14 cellular contexts compared by ENCODE assay signal in the genomic region with DNA sequence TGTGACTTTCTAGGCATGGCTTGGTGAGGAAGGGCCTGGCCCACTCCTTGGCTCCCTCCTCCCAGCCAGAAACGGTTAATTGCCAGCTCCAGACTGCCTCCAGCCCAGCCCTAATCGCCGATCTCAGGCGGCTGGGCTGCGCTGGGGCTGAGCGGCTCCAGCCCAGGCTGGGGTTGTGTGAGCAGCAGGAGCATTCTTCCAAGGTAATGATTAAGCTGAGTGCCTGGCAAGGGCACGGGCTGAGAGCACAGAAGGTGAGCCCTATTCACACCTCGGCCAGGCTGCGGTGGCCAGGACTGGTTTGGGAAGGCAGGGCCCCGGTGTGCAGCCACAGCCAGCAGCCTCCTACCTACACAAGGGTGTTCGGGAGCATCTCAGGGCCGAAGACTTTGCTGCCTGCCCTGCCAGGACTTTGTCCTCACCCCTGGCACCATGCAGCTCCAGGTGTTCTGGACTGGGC. TPM values are rescaled to one million over a fixed set of nuclear protein-coding genes. Genes with fewer than 3 reads are reported as not detected.
DNase-seq lines count a peak whose midpoint lies in the region; ATAC-seq and TF ChIP-seq lines count a peak whose summit lies in the region.
"Had no signal": no experiment of that assay in that cellular context is flagged by ENCODE, and none has a peak within 500 bp of the region (broad histone marks: within the 10 kb centered on the region; RNA-seq: fewer than 3 reads in every experiment).

A gene (plus strand): TSS at position 257 of the 460 bp plus-strand sequence. CDS start 176 bp downstream, at position 433.

- H2BK15ac ChIP-seq in IMR-90 (ENCODE audit: low read depth, low read length): no peak within 1 kb of the TSS
- peak within 1 kb of the TSS; percentile 12 for H2BK15ac ChIP-seq in mesenchymal stem cell (ENCODE audit: low read depth, poor library complexity, severe bottlenecking)

- peak within 1 kb of the TSS; percentile 65 to 77 for H2BK12ac ChIP-seq in mesenchymal stem cell (ENCODE audit: low read length in 2 of 2)

- in situ Hi-C loops in IMR-90 (cut with MboI; ENCODE audit: low sequenced_read_pairs): no loop called here

- peaks cover 47% of the 10 kb centered on the region for H3K4me1 Mint-ChIP-seq in dendritic cell treated with granulocyte-macrophage colony-stimulating factor and Interleukin-4, amounts not matched to agents 40 ng/mL and 50 ng/mL, for 4 days (ENCODE audit: low read depth)

- no peak within 1 kb of the TSS for H3K18ac ChIP-seq in IMR-90 (ENCODE audit: low read depth, low read length)
- H3K18ac ChIP-seq in mesenchymal stem cell (ENCODE audit: low read depth in 1 of 2, low read length in 2 of 2): peak within 1 kb of the TSS; percentile 58 to 70

- H2AFZ ChIP-seq in IMR-90 (replicated peaks; ENCODE audit: low read length, poor library complexity) (peak within 1 kb of the TSS; percentile 58), mesenchymal stem cell (ENCODE audit: low read depth, low read length) (no peak within 1 kb of the TSS)

- no peak within 1 kb of the TSS for H3K4me2 ChIP-seq in IMR-90 (ENCODE audit: low read depth, low read length)
- peak within 1 kb of the TSS; percentile 33 for H3K4me2 ChIP-seq in mesenchymal stem cell (ENCODE audit: low read length, poor library complexity, severe bottlenecking)
- H3K4me2 ChIP-seq: KMS-11 had no signal

- H3K4ac ChIP-seq in IMR-90 (ENCODE audit: low read depth, low read length) (no peak within 1 kb of the TSS), mesenchymal stem cell (ENCODE audit: low read depth in 1 of 2, low read length in 2 of 2) (peak within 1 kb of the TSS; percentile 5 to 34)

- H2AK5ac ChIP-seq in IMR-90 (ENCODE audit: low read depth, low read length): no peak within 1 kb of the TSS
- H2AK5ac ChIP-seq in mesenchymal stem cell (ENCODE audit: low read length, severe bottlenecking): peak within 1 kb of the TSS; percentile 76

- no peak within 1 kb of the TSS for H4K5ac ChIP-seq in IMR-90 (ENCODE audit: low read depth, low read length)

- WGBS in IMR-90 (ENCODE audit: extremely low coverage in 2 of 2, insufficient read length in 1 of 2), 2 experiments: 53% methylated on average over 6 of the region's 12 CpGs; no CpG with 5 or more reads in 1 of the 2 experiments
- 32% methylated on average over 11 of the region's 12 CpGs for WGBS in mesenchymal stem cell

- H4K20me1 ChIP-seq in IMR-90 (ENCODE audit: insufficient read depth, low read length): no peaks in the 10 kb centered on the region

- H3K9me1 ChIP-seq in IMR-90 (ENCODE audit: insufficient read depth, low read length): no peaks in the 10 kb centered on the region

- H3K27ac Mint-ChIP-seq in dendritic cell treated with granulocyte-macrophage colony-stimulating factor and Interleukin-4, amounts not matched to agents 40 ng/mL and 50 ng/mL, for 4 days: peak within 1 kb of the TSS; percentile 4

- peaks cover 1% of the 10 kb centered on the region for H3K27me3 Mint-ChIP-seq in dendritic cell treated with granulocyte-macrophage colony-stimulating factor and Interleukin-4, amounts not matched to agents 40 ng/mL and 50 ng/mL, for 4 days

- no peak within 1 kb of the TSS for H3K4me3 Mint-ChIP-seq in dendritic cell treated with granulocyte-macrophage colony-stimulating factor and Interleukin-4, amounts not matched to agents 40 ng/mL and 50 ng/mL, for 4 days

- ATAC-seq in IMR-90 (ENCODE audit: low read depth) (no peak), HG02678 (IDR thresholded peaks at IDR 0.05; ENCODE audit: unreplicated experiment) (no peak), HG03442 (IDR thresholded peaks at IDR 0.05; ENCODE audit: unreplicated experiment) (no peak), GM21737 (IDR thresholded peaks at IDR 0.05; ENCODE audit: unreplicated experiment) (no peak)

- H4K8ac ChIP-seq in IMR-90 (ENCODE audit: low read depth in 2 of 2, low read length in 2 of 2): no peak within 1 kb of the TSS
- H4K8ac ChIP-seq in mesenchymal stem cell (ENCODE audit: low read length): peak within 1 kb of the TSS; percentile 78

- H3K36me3 ChIP-seq in IMR-90 (ENCODE audit: control insufficient read depth, insufficient read depth, low read length): no peaks in the 10 kb centered on the region
- H3K36me3 ChIP-seq in mesenchymal stem cell (ENCODE audit: control insufficient read depth in 1 of 2, insufficient read depth in 2 of 2, low read depth in 1 of 2, low read length in 2 of 2): no peaks in the 10 kb centered on the region

- no peak for TF ChIP-seq RAD21 in IMR-90 (IDR thresholded peaks at IDR 0.05; ENCODE audit: low read length)

- dilution Hi-C loops in IMR-90 (cut with HindIII; ENCODE audit: low sequenced_read_pairs, unreplicated experiment): no loop called here

- no peak within 1 kb of the TSS for H3K9ac ChIP-seq in IMR-90 (ENCODE audit: low read depth, low read length)
- no peak within 1 kb of the TSS for H3K9ac ChIP-seq in mesenchymal stem cell (ENCODE audit: low read length)
- H3K9ac ChIP-seq: KMS-11 had no signal

- TF ChIP-seq POLR2A in IMR-90 (IDR thresholded peaks at IDR 0.05; ENCODE audit: low read depth, low read length): no peak

- no TSS peak for BruUV-seq in IMR-90 (replicated peaks; lab: Mats Ljungman, UMichigan)

- no peaks in the 10 kb centered on the region for H3K36me3 Mint-ChIP-seq in dendritic cell treated with granulocyte-macrophage colony-stimulating factor and Interleukin-4, amounts not matched to agents 40 ng/mL and 50 ng/mL, for 4 days (ENCODE audit: low read depth)

- POLR2A ChIA-PET in IMR-90 (lab: Charles Lee; ENCODE audit: unreplicated experiment): no interaction called here

- H2BK120ac ChIP-seq in IMR-90 (ENCODE audit: low read depth, low read length) (no peak within 1 kb of the TSS), mesenchymal stem cell (ENCODE audit: low read depth, low read length) (no peak within 1 kb of the TSS)

- CTCF ChIA-PET in IMR-90 (lab: Yijun Ruan, JAX): interaction anchor here (0.6 to 1.0 kb wide), 2 partner anchors 22 to 43 kb away, joined by 3 to 9 read pairs; no protein-coding TSS in a partner anchor

- H3K9me3 ChIP-seq in IMR-90 (ENCODE audit: control insufficient read depth, insufficient read depth, low read length) (no peaks in the 10 kb centered on the region), mesenchymal stem cell (ENCODE audit: control insufficient read depth, low read length) (no peaks in the 10 kb centered on the region)

- H3K23ac ChIP-seq in IMR-90 (ENCODE audit: low read depth, low read length) (no peak within 1 kb of the TSS), mesenchymal stem cell (ENCODE audit: low read length in 2 of 2) (no peak within 1 kb of the TSS)

- DNase-seq in AG20443 (ENCODE audit: low spot score) (peak; percentile 62), IMR-90 (no peak), mesenchymal stem cell (no peak)
- DNase-seq in activated effector memory CD4-positive, alpha-beta T cell treated with anti-CD3 and anti-CD28 coated beads, Interleukin-2, amount 50 U/mL, for 16 hours: no peak
- DNase-seq: activated naive CD4-positive, alpha-beta T cell; effector memory CD4-positive, alpha-beta T cell; posterior cingulate gyrus had no signal

- H3K9me3 Mint-ChIP-seq in dendritic cell treated with granulocyte-macrophage colony-stimulating factor and Interleukin-4, amounts not matched to agents 40 ng/mL and 50 ng/mL, for 4 days: no peaks in the 10 kb centered on the region

- H3K4me1 ChIP-seq in IMR-90 (ENCODE audit: control insufficient read depth, insufficient read depth, low read length) (no peaks in the 10 kb centered on the region), mesenchymal stem cell (ENCODE audit: control insufficient read depth, insufficient read depth, low read depth, low read length) (peaks cover 30% of the 10 kb centered on the region)

- H4K91ac ChIP-seq in IMR-90 (ENCODE audit: insufficient read depth, low read depth, low read length) (no peak within 1 kb of the TSS), mesenchymal stem cell (ENCODE audit: low read length) (peak within 1 kb of the TSS; percentile 35)

- TF ChIP-seq CTCF in IMR-90 (conservative IDR thresholded peaks at IDR 0.05; ENCODE audit: low read depth, low read length): no peak

- H2AK9ac ChIP-seq in IMR-90 (replicated peaks; ENCODE audit: low read depth, low read length, poor library complexity): no peak within 1 kb of the TSS

- H2BK5ac ChIP-seq in IMR-90 (ENCODE audit: low read depth, low read length, poor library complexity, severe bottlenecking) (no peak within 1 kb of the TSS), mesenchymal stem cell (ENCODE audit: low read depth, low read length, poor library complexity, severe bottlenecking) (no peak within 1 kb of the TSS)

- no peak within 1 kb of the TSS for H2BK20ac ChIP-seq in IMR-90 (ENCODE audit: low read depth, low read length)

- intact Hi-C loops in IMR-90 (cut with micrococcal nuclease): no loop called here
- intact Hi-C loops in dendritic cell treated with granulocyte-macrophage colony-stimulating factor and Interleukin-4, amounts not matched to agents 40 ng/mL and 50 ng/mL, for 4 days (cut with micrococcal nuclease): no loop called here

- H3K14ac ChIP-seq in IMR-90 (replicated peaks; ENCODE audit: low read depth, low read length) (no peak within 1 kb of the TSS), mesenchymal stem cell (ENCODE audit: low read length in 2 of 2) (peak within 1 kb of the TSS in 1 of 2 experiments; percentile 64)

- H3K56ac ChIP-seq in IMR-90 (ENCODE audit: extremely low read depth, insufficient read depth, low read length): no peak within 1 kb of the TSS

- H3K4me3 ChIP-seq in IMR-90 (ENCODE audit: insufficient read depth, low read depth, low read length) (no peak within 1 kb of the TSS), mesenchymal stem cell (ENCODE audit: insufficient read depth in 1 of 2, low read depth in 1 of 2, low read length in 2 of 2) (no peak within 1 kb of the TSS)

- H3K27ac ChIP-seq in IMR-90 (ENCODE audit: insufficient read depth, low read length): no peak within 1 kb of the TSS
- peak within 1 kb of the TSS; percentile 86 for H3K27ac ChIP-seq in mesenchymal stem cell (ENCODE audit: low read length, poor library complexity, severe bottlenecking)
- H3K27ac ChIP-seq: KMS-11 had no signal

- H3K79me1 ChIP-seq in IMR-90 (ENCODE audit: low read depth in 1 of 2, low read length in 2 of 2) (no peaks in the 10 kb centered on the region), mesenchymal stem cell (replicated peaks; ENCODE audit: low read length, poor library complexity, severe bottlenecking) (no peaks in the 10 kb centered on the region)

- H3K27me3 ChIP-seq in IMR-90 (ENCODE audit: control insufficient read depth, insufficient read depth, low read length) (peaks cover 44% of the 10 kb centered on the region), mesenchymal stem cell (ENCODE audit: control insufficient read depth in 1 of 2, insufficient read depth in 1 of 2, low read length in 2 of 2) (peaks cover 28 to 65% of the 10 kb centered on the region in 2 experiments)

TF ChIP-seq in IMR-90, 13 proteins besides CTCF, POLR2A, EP300 and RAD21 (continues in another document):
- no peak for TF ChIP-seq MAZ (IDR thresholded peaks at IDR 0.05; ENCODE audit: borderline replicate concordance, low read depth, low read length)
- no peak for TF ChIP-seq CHD1 (IDR thresholded peaks at IDR 0.05; ENCODE audit: low read depth, low read length)
- no peak for TF ChIP-seq MAFK (IDR thresholded peaks at IDR 0.05; ENCODE audit: low read depth, low read length)

RNA-seq across cellular contexts. Expression of the gene that starts here (rescaled TPM):
- total RNA-seq in IMR-90 (2012; rRNA removed): not detected in 2 replicates
- not detected in 2 replicates for polyA plus RNA-seq in IMR-90 (2012; rRNA removed)
- not detected in 2 replicates for polyA plus RNA-seq in IMR-90 (2012; cell fraction: cytosol; rRNA removed)
- polyA plus RNA-seq in IMR-90 (2012; cell fraction: nucleus; rRNA removed; ENCODE audit: low replicate concordance): not detected in 2 replicates
- 0.23 TPM for polyA plus RNA-seq in mesenchymal stem cell (2013, experiment 1 of 2)
- polyA plus RNA-seq in mesenchymal stem cell (2013, experiment 2 of 2): 0.11 TPM
- total RNA-seq: OCI-LY7 had no signal
- polyA plus RNA-seq: BJ had no signal
